ENCODE assay signal across 8 cellular contexts in the genomic region with DNA sequence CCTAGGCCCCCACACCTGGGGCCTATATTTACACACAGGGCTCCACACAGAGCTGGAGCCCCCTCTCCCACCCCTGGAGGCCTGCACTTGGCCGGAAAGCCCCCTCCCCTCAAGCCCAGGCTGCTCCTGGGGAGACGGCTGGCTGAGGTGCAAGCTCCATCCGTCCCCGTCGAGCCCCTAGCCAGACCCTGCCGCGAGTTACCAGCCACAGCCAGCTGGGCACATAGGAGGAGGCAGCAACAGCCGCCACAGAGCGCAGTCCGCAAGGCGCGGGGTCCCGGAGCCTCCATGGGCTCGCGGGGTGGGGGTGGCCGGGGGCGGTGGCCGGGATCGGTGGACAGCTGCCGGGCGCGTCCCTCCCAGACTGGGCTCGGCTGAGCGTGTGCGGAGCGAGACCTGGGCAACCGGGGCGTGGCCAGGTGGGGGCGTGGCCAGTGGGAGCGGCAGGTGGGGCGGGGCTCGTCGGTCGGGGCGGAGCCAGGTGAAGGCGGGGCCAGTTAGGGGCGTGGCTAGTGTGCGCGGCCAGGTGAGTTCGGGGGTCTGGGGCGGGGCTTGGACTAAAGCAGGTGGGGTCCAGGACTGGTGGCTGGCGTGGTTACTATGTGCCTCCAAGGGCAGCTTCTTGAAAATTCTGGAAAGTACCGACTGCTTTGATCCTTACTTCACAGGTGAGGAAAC. TPM values are rescaled to one million over a fixed set of nuclear protein-coding genes. Genes with fewer than 3 reads are reported as not detected.
A peak's percentile ranks its signal among the peaks of the same experiment; 100 is the strongest.
DNase-seq lines count a peak whose midpoint lies in the region; ATAC-seq and TF ChIP-seq lines count a peak whose summit lies in the region.

A gene (minus strand): TSS at position 384 of the 678 bp plus-strand sequence. CDS start 94 bp downstream, at position 290.

- ATAC-seq in GM23338 (peak; percentile 88), GM18498 (IDR thresholded peaks at IDR 0.05; ENCODE audit: unreplicated experiment) (no peak)

- no peaks in the 10 kb centered on the region for H3K79me2 ChIP-seq in GM23338 (replicated peaks; ENCODE audit: insufficient read depth)

- H3K4me3 Mint-ChIP-seq in GM23338: peak within 1 kb of the TSS; percentile 66

- H3K18ac ChIP-seq in neuronal stem cell (ENCODE audit: low read length): peak within 1 kb of the TSS; percentile 94

- no peak within 1 kb of the TSS for H4K8ac ChIP-seq in neuronal stem cell (ENCODE audit: low read depth, low read length)

- no peak within 1 kb of the TSS for H3K27ac Mint-ChIP-seq in GM23338

- H2BK120ac ChIP-seq in neuronal stem cell (ENCODE audit: low read depth, low read length): no peak within 1 kb of the TSS

- DNase-seq in GM23338 (ENCODE audit: low spot score): peak; percentile 91
- DNase-seq in T-helper 1 cell: peak in 3 of 5 donors; percentile 38 to 47 (median 41)
- DNase-seq in ecto neural progenitor cell (ENCODE audit: low spot score): peak; percentile 85
- no peak for DNase-seq in neuronal stem cell (ENCODE audit: low spot score)
- no peak for DNase-seq in GM20000 (ENCODE audit: low spot score)
- DNase-seq in kidney glomerular epithelial cell (lab: John Stamatoyannopoulos, UW): no peak
- no peak for DNase-seq in NCI-H2081 treated with DMSO at 0.1 percent for 48 hours (lab: John Stamatoyannopoulos, UW)

- no peaks in the 10 kb centered on the region for H3K36me3 ChIP-seq in GM23338 (ENCODE audit: insufficient read depth)
- H3K36me3 ChIP-seq in neuronal stem cell (replicated peaks in 1 of 2; ENCODE audit: control insufficient read depth in 2 of 2, insufficient read depth in 2 of 2, low read length in 2 of 2): no peaks in the 10 kb centered on the region

- peak within 1 kb of the TSS; percentile 92 for H3K14ac ChIP-seq in neuronal stem cell (ENCODE audit: low read length)

- H3K9me2 ChIP-seq in GM23338 (ENCODE audit: insufficient read depth): no peaks in the 10 kb centered on the region

- H3K4me1 Mint-ChIP-seq in GM23338: peaks cover 2% of the 10 kb centered on the region; the same call in 1 of the 3 replicates

- H3K4me1 ChIP-seq in GM23338 (ENCODE audit: insufficient read depth) (peaks cover 3% of the 10 kb centered on the region; the same call in 1 of the 2 replicates), neuronal stem cell (ENCODE audit: control insufficient read depth in 2 of 2, insufficient read depth in 1 of 2, low read depth in 1 of 2, low read length in 2 of 2) (peaks cover 0 to 5% of the 10 kb centered on the region in 2 donors)

- no peak within 1 kb of the TSS for H3K9ac ChIP-seq in neuronal stem cell (ENCODE audit: low read depth, low read length, poor library complexity)

- peak within 1 kb of the TSS; percentile 60 for H2BK5ac ChIP-seq in neuronal stem cell (ENCODE audit: low read length)

- WGBS in neuronal stem cell (ENCODE audit: extremely low coverage in 2 of 2, insufficient read length in 2 of 2, insufficient replicate concordance in 1 of 2), 2 donors: no CpG with 5 or more reads among the region's 43 CpGs

- no peaks in the 10 kb centered on the region for H3K9me3 ChIP-seq in neuronal stem cell (replicated peaks in 1 of 2; ENCODE audit: control insufficient read depth in 2 of 2, insufficient read depth in 1 of 2, low read depth in 1 of 2, low read length in 2 of 2)

- H3K27ac ChIP-seq in GM23338 (ENCODE audit: low read depth) (no peak within 1 kb of the TSS), neuronal stem cell (replicated peaks; ENCODE audit: low read length) (no peak within 1 kb of the TSS)

- peaks cover 14% of the 10 kb centered on the region for H3K27me3 Mint-ChIP-seq in GM23338 (ENCODE audit: insufficient read depth, low read depth, poor library complexity)

- H3K4ac ChIP-seq in neuronal stem cell (ENCODE audit: low read length): no peak within 1 kb of the TSS

- H2BK12ac ChIP-seq in neuronal stem cell (ENCODE audit: low read length): no peak within 1 kb of the TSS

- H3K23ac ChIP-seq in neuronal stem cell (ENCODE audit: low read depth, low read length, poor library complexity): peak within 1 kb of the TSS; percentile 83

- no peaks in the 10 kb centered on the region for H3F3A ChIP-seq in GM23338 (replicated peaks; ENCODE audit: low read depth)

- H3K79me1 ChIP-seq in neuronal stem cell (ENCODE audit: low read depth, low read length): no peaks in the 10 kb centered on the region

- no peaks in the 10 kb centered on the region for H3K36me3 Mint-ChIP-seq in GM23338 (ENCODE audit: low read depth)

- no peaks in the 10 kb centered on the region for H3K9me3 Mint-ChIP-seq in GM23338

- H3K4me2 ChIP-seq in GM23338: peak within 1 kb of the TSS; percentile 96
- H3K4me2 ChIP-seq in neuronal stem cell (ENCODE audit: insufficient read depth, low read length, poor library complexity, severe bottlenecking): peak within 1 kb of the TSS; percentile 38

- no peak within 1 kb of the TSS for H4K91ac ChIP-seq in neuronal stem cell (ENCODE audit: low read depth, low read length, poor library complexity)

- peak within 1 kb of the TSS; percentile 75 for H3K4me3 ChIP-seq in GM23338
- H3K4me3 ChIP-seq in neuronal stem cell (ENCODE audit: low read length in 2 of 2): no peak within 1 kb of the TSS

- no peak for TF ChIP-seq CTCF in GM23338 (conservative IDR thresholded peaks at IDR 0.05; ENCODE audit: low read depth in 2 of 2)
- TF ChIP-seq CTCF in GM20000 (IDR thresholded peaks at IDR 0.05; ENCODE audit: extremely low read depth, missing control alignments): no peak

- peak within 1 kb of the TSS; percentile 93 for H2AK5ac ChIP-seq in neuronal stem cell (ENCODE audit: low read depth, low read length)

- H2AFZ ChIP-seq in GM23338 (peak within 1 kb of the TSS; percentile 85; the same call in 1 of the 2 replicates), neuronal stem cell (ENCODE audit: low read length) (peak within 1 kb of the TSS; percentile 22)

- H3K27me3 ChIP-seq in GM23338 (ENCODE audit: insufficient read depth) (peaks cover 5% of the 10 kb centered on the region), neuronal stem cell (ENCODE audit: control insufficient read depth in 3 of 3, insufficient read depth in 3 of 3, low read depth in 1 of 3, low read length in 3 of 3) (peaks cover 0 to 47% (median 19%) of the 10 kb centered on the region in 3 experiments)

- no peaks in the 10 kb centered on the region for H4K20me1 ChIP-seq in GM23338 (replicated peaks; ENCODE audit: insufficient read depth)

- peak within 1 kb of the TSS; percentile 96 for H2BK15ac ChIP-seq in neuronal stem cell (ENCODE audit: low read length)

TF ChIP-seq in GM23338, 12 proteins besides CTCF, POLR2A, EP300 and RAD21:
- TF ChIP-seq STAT1 (IDR thresholded peaks at IDR 0.05; ENCODE audit: unreplicated experiment): no peak
- no peak for TF ChIP-seq JUNB (IDR thresholded peaks at IDR 0.05; ENCODE audit: unreplicated experiment)
- peak; percentile 85 for TF ChIP-seq POLR2AphosphoS5 (IDR thresholded peaks at IDR 0.05; ENCODE audit: low read depth)

RNA-seq across cellular contexts. Expression of the gene that starts here (rescaled TPM):
- 1.2 and 2.8 TPM in 2 replicates for total RNA-seq in GM23338 (2014; rRNA removed; shearing (Covaris generic))
- polyA plus RNA-seq in GM23338 (2016; fragmentation: Nextera tagmentation; extraction: Ambion mirVana): 2.0 and 2.4 TPM in 2 replicates
- polyA plus RNA-seq in neuronal stem cell (2013, experiment 1 of 2): 0.07 TPM
- polyA plus RNA-seq in neuronal stem cell (2013, experiment 2 of 2): 0.10 TPM

Comparison
In these comparisons a context has a peak if more than half of its experiments do, and no peak if none do; other contexts are left out.
1. DNase-seq: peak in GM23338 (single experiment), T-helper 1 cell (3 of 5) and ecto neural progenitor cell (single experiment); none in neuronal stem cell (single experiment), GM20000 (single experiment), kidney glomerular epithelial cell (single experiment) and NCI-H2081 treated with DMSO at 0.1 percent for 48 hours (single experiment).